11 cellular contexts compared by ENCODE assay signal in genomic region chr4:25814323-25814722, GRCh38. TPM values are rescaled to one million over a fixed set of nuclear protein-coding genes. Genes with fewer than 3 reads are reported as not detected.
DNase-seq lines count a peak whose midpoint lies in the region; ATAC-seq and TF ChIP-seq lines count a peak whose summit lies in the region.
"Had no signal": no experiment of that assay in that cellular context is flagged by ENCODE, and none has a peak within 500 bp of the region (broad histone marks: within the 10 kb centered on the region; RNA-seq: fewer than 3 reads in every experiment).

No MANE protein-coding gene starts in this region.

- TF ChIP-seq POLR2A in body of pancreas (IDR thresholded peaks at IDR 0.05) (no peak), lower leg skin (IDR thresholded peaks at IDR 0.05) (no peak)

- no peaks in the 10 kb centered on the region for H3K9me3 Mint-ChIP-seq in stimulated activated memory B cell treated with anti-CD40 and anti-IgM and Interleukin-4, amounts not matched to agents 10 μg/mL and 1 μg/mL and 100 μg/mL, for 72 hours
- H3K9me3 Mint-ChIP-seq in activated T-cell treated with anti-CD3 and anti-CD28 coated beads, Interleukin-2, amount 50 U/mL, for 24 hours, result no peaks in the 10 kb centered on the region
- peaks cover 6% of the 10 kb centered on the region for H3K9me3 Mint-ChIP-seq in glutamatergic neuron (ENCODE audit: unreplicated experiment)
- no peaks in the 10 kb centered on the region for H3K9me3 Mint-ChIP-seq in activated T-helper 1 cell treated with anti-CD3 and anti-CD28 coated beads, Interleukin-12 subunit alpha, Interleukin-12 subunit beta, Interleukin-2, Interleukin-4 antibody, amounts not matched to agents 30 ng/mL and 10 ng/mL and 1 ng/mL, durations not matched to agents 14 hours and 24 hours and 36 hours

- no peak overlapping the region for H3K9ac ChIP-seq in HUES48 (ENCODE audit: low read depth, low read length)

- H3K9me3 ChIP-seq in HUES48 (ENCODE audit: control insufficient read depth, insufficient read depth, low read length), result no peaks in the 10 kb centered on the region
- no peaks in the 10 kb centered on the region for H3K9me3 ChIP-seq in body of pancreas

- peak; percentile 16 for ATAC-seq in body of pancreas
- ATAC-seq in stimulated activated memory B cell treated with anti-CD40 and anti-IgM and Interleukin-4, amounts not matched to agents 10 μg/mL and 1 μg/mL and 100 μg/mL, for 72 hours, result no peak
- no peak for ATAC-seq in GM18907 (IDR thresholded peaks at IDR 0.05; ENCODE audit: unreplicated experiment)

- peak in 1 of 4 donors; percentile 58 for DNase-seq in body of pancreas
- peak; percentile 31 to 86 for DNase-seq in lower leg skin (ENCODE audit: low spot score in 2 of 2)
- DNase-seq in activated T-cell treated with anti-CD3 and anti-CD28 coated beads, Interleukin-2, amount 50 U/mL, for 24 hours, result no peak
- no peak for DNase-seq in glutamatergic neuron
- DNase-seq in activated T-helper 1 cell treated with anti-CD3 and anti-CD28 coated beads, Interleukin-12 subunit alpha, Interleukin-12 subunit beta, Interleukin-2, Interleukin-4 antibody, amounts not matched to agents 30 ng/mL and 10 ng/mL and 1 ng/mL, durations not matched to agents 14 hours and 24 hours and 36 hours (ENCODE audit: low spot score), result no peak
- DNase-seq: Calu3; stimulated activated CD8-positive, alpha-beta memory T cell treated with anti-CD3 and anti-CD28 coated beads, Interleukin-4, amount 100 ng/mL, for 48 hours; WERI-Rb-1 had no signal

- H3K4me1 Mint-ChIP-seq in stimulated activated memory B cell treated with anti-CD40 and anti-IgM and Interleukin-4, amounts not matched to agents 10 μg/mL and 1 μg/mL and 100 μg/mL, for 72 hours, result no peaks in the 10 kb centered on the region
- peaks cover 5% of the 10 kb centered on the region for H3K4me1 Mint-ChIP-seq in activated T-cell treated with anti-CD3 and anti-CD28 coated beads, Interleukin-2, amount 50 U/mL, for 24 hours (ENCODE audit: low read depth)
- peaks cover 34% of the 10 kb centered on the region for H3K4me1 Mint-ChIP-seq in glutamatergic neuron (ENCODE audit: low read depth, unreplicated experiment)
- H3K4me1 Mint-ChIP-seq in activated T-helper 1 cell treated with anti-CD3 and anti-CD28 coated beads, Interleukin-12 subunit alpha, Interleukin-12 subunit beta, Interleukin-2, Interleukin-4 antibody, amounts not matched to agents 30 ng/mL and 10 ng/mL and 1 ng/mL, durations not matched to agents 14 hours and 24 hours and 36 hours (ENCODE audit: low read depth), result peaks cover 4% of the 10 kb centered on the region

- TF ChIP-seq CTCF in body of pancreas (IDR thresholded peaks at IDR 0.05), result no peak
- no peak for TF ChIP-seq CTCF in lower leg skin (IDR thresholded peaks at IDR 0.05)
- no peak for TF ChIP-seq CTCF in glutamatergic neuron (IDR thresholded peaks at IDR 0.05; ENCODE audit: partially characterized antibody, unreplicated experiment)

- H3K4me3 Mint-ChIP-seq in stimulated activated memory B cell treated with anti-CD40 and anti-IgM and Interleukin-4, amounts not matched to agents 10 μg/mL and 1 μg/mL and 100 μg/mL, for 72 hours, result no peak overlapping the region
- no peak overlapping the region for H3K4me3 Mint-ChIP-seq in activated T-cell treated with anti-CD3 and anti-CD28 coated beads, Interleukin-2, amount 50 U/mL, for 24 hours
- H3K4me3 Mint-ChIP-seq in glutamatergic neuron (ENCODE audit: unreplicated experiment), result no peak overlapping the region
- H3K4me3 Mint-ChIP-seq in activated T-helper 1 cell treated with anti-CD3 and anti-CD28 coated beads, Interleukin-12 subunit alpha, Interleukin-12 subunit beta, Interleukin-2, Interleukin-4 antibody, amounts not matched to agents 30 ng/mL and 10 ng/mL and 1 ng/mL, durations not matched to agents 14 hours and 24 hours and 36 hours, result no peak overlapping the region

- H3K36me3 ChIP-seq in HUES48 (ENCODE audit: control insufficient read depth, insufficient read depth, low read length) (peaks cover 34% of the 10 kb centered on the region), body of pancreas (replicated peaks in 1 of 2; ENCODE audit: insufficient read depth in 1 of 2, low read depth in 2 of 2) (peaks cover 0 to 3% of the 10 kb centered on the region in 2 donors)

- H3K36me3 Mint-ChIP-seq in stimulated activated memory B cell treated with anti-CD40 and anti-IgM and Interleukin-4, amounts not matched to agents 10 μg/mL and 1 μg/mL and 100 μg/mL, for 72 hours, result peaks cover 76% of the 10 kb centered on the region
- peaks cover 93% of the 10 kb centered on the region for H3K36me3 Mint-ChIP-seq in activated T-cell treated with anti-CD3 and anti-CD28 coated beads, Interleukin-2, amount 50 U/mL, for 24 hours (ENCODE audit: low read depth)
- H3K36me3 Mint-ChIP-seq in glutamatergic neuron (ENCODE audit: unreplicated experiment), result no peaks in the 10 kb centered on the region
- peaks cover 22% of the 10 kb centered on the region for H3K36me3 Mint-ChIP-seq in activated T-helper 1 cell treated with anti-CD3 and anti-CD28 coated beads, Interleukin-12 subunit alpha, Interleukin-12 subunit beta, Interleukin-2, Interleukin-4 antibody, amounts not matched to agents 30 ng/mL and 10 ng/mL and 1 ng/mL, durations not matched to agents 14 hours and 24 hours and 36 hours (ENCODE audit: low read depth)

- peaks cover 34% of the 10 kb centered on the region for H3K27me3 ChIP-seq in HUES48 (ENCODE audit: control insufficient read depth, insufficient read depth, low read length)
- no peaks in the 10 kb centered on the region for H3K27me3 ChIP-seq in body of pancreas

- 74 to 85% methylated on average over 10 of the region's 10 CpGs for WGBS in body of pancreas, 2 donors
- WGBS in lower leg skin, 2 donors, result 75 to 76% methylated on average over 10 of the region's 10 CpGs

- peak overlapping the region; percentile 74 for H3K27ac ChIP-seq in HUES48 (ENCODE audit: low read depth, low read length)
- H3K27ac ChIP-seq in body of pancreas, result peak overlapping the region; percentile 19 to 72 (median 52)
- H3K27ac ChIP-seq: WERI-Rb-1 had no signal

- H3K4me1 ChIP-seq in HUES48 (ENCODE audit: control insufficient read depth, insufficient read depth, low read length) (peaks cover 32% of the 10 kb centered on the region), body of pancreas (peaks cover 28% of the 10 kb centered on the region)

- H3K27ac Mint-ChIP-seq in stimulated activated memory B cell treated with anti-CD40 and anti-IgM and Interleukin-4, amounts not matched to agents 10 μg/mL and 1 μg/mL and 100 μg/mL, for 72 hours, result peak overlapping the region; percentile 35
- H3K27ac Mint-ChIP-seq in activated T-cell treated with anti-CD3 and anti-CD28 coated beads, Interleukin-2, amount 50 U/mL, for 24 hours, result no peak overlapping the region
- H3K27ac Mint-ChIP-seq in glutamatergic neuron (ENCODE audit: unreplicated experiment), result no peak overlapping the region
- no peak overlapping the region for H3K27ac Mint-ChIP-seq in activated T-helper 1 cell treated with anti-CD3 and anti-CD28 coated beads, Interleukin-12 subunit alpha, Interleukin-12 subunit beta, Interleukin-2, Interleukin-4 antibody, amounts not matched to agents 30 ng/mL and 10 ng/mL and 1 ng/mL, durations not matched to agents 14 hours and 24 hours and 36 hours

- H3K27me3 Mint-ChIP-seq in stimulated activated memory B cell treated with anti-CD40 and anti-IgM and Interleukin-4, amounts not matched to agents 10 μg/mL and 1 μg/mL and 100 μg/mL, for 72 hours, result no peaks in the 10 kb centered on the region
- H3K27me3 Mint-ChIP-seq in activated T-cell treated with anti-CD3 and anti-CD28 coated beads, Interleukin-2, amount 50 U/mL, for 24 hours, result no peaks in the 10 kb centered on the region
- H3K27me3 Mint-ChIP-seq in glutamatergic neuron (ENCODE audit: unreplicated experiment), result peaks cover 2% of the 10 kb centered on the region
- no peaks in the 10 kb centered on the region for H3K27me3 Mint-ChIP-seq in activated T-helper 1 cell treated with anti-CD3 and anti-CD28 coated beads, Interleukin-12 subunit alpha, Interleukin-12 subunit beta, Interleukin-2, Interleukin-4 antibody, amounts not matched to agents 30 ng/mL and 10 ng/mL and 1 ng/mL, durations not matched to agents 14 hours and 24 hours and 36 hours (ENCODE audit: insufficient read depth)

- intact Hi-C loops in body of pancreas (cut with DNase I) (no loop called here), lower leg skin (cut with DNase I; ENCODE audit: low total_unique reads) (no loop called here)
- intact Hi-C loops in activated T-helper 1 cell treated with anti-CD3 and anti-CD28 coated beads, Interleukin-12 subunit alpha, Interleukin-12 subunit beta, Interleukin-2, Interleukin-4 antibody, amounts not matched to agents 30 ng/mL and 10 ng/mL and 1 ng/mL, durations not matched to agents 14 hours and 24 hours and 36 hours (cut with micrococcal nuclease), result no loop called here

- H3K4me3 ChIP-seq in HUES48 (ENCODE audit: low read depth, low read length), result no peak overlapping the region
- H3K4me3 ChIP-seq in body of pancreas, result no peak overlapping the region
- H3K4me3 ChIP-seq in lower leg skin (ENCODE audit: low read depth, poor library complexity, severe bottlenecking), result no peak overlapping the region

RNA-seq across cellular contexts. Expression of gene SEL1L3, which starts 48.5 kb away (rescaled TPM):
- total RNA-seq in body of pancreas (10 to 100 TPM; 32.3 to 64.1 TPM), lower leg skin (10 to 100 TPM in 1 of 4 donors, 1 to 10 TPM in 3; 5.2 to 20.1 (median 5.9) TPM), glutamatergic neuron (ENCODE audit: unreplicated experiment) (23.7 TPM)
- 36.0 and 37.1 TPM in 2 replicates for total RNA-seq in activated T-helper 1 cell treated with anti-CD3 and anti-CD28 coated beads, Interleukin-12 subunit alpha, Interleukin-12 subunit beta, Interleukin-2, Interleukin-4 antibody, amounts not matched to agents 30 ng/mL and 10 ng/mL and 1 ng/mL, durations not matched to agents 14 hours and 24 hours and 36 hours

Comparison
In these comparisons a context has a peak if more than half of its experiments do, and no peak if none do; other contexts are left out.
1. DNase-seq: peak in lower leg skin (2 of 2); none in activated T-cell treated with anti-CD3 and anti-CD28 coated beads, Interleukin-2, amount 50 U/mL, for 24 hours (single experiment), glutamatergic neuron (single experiment) and activated T-helper 1 cell treated with anti-CD3 and anti-CD28 coated beads, Interleukin-12 subunit alpha, Interleukin-12 subunit beta, Interleukin-2, Interleukin-4 antibody, amounts not matched to agents 30 ng/mL and 10 ng/mL and 1 ng/mL, durations not matched to agents 14 hours and 24 hours and 36 hours (single experiment).